In the genomic region with DNA sequence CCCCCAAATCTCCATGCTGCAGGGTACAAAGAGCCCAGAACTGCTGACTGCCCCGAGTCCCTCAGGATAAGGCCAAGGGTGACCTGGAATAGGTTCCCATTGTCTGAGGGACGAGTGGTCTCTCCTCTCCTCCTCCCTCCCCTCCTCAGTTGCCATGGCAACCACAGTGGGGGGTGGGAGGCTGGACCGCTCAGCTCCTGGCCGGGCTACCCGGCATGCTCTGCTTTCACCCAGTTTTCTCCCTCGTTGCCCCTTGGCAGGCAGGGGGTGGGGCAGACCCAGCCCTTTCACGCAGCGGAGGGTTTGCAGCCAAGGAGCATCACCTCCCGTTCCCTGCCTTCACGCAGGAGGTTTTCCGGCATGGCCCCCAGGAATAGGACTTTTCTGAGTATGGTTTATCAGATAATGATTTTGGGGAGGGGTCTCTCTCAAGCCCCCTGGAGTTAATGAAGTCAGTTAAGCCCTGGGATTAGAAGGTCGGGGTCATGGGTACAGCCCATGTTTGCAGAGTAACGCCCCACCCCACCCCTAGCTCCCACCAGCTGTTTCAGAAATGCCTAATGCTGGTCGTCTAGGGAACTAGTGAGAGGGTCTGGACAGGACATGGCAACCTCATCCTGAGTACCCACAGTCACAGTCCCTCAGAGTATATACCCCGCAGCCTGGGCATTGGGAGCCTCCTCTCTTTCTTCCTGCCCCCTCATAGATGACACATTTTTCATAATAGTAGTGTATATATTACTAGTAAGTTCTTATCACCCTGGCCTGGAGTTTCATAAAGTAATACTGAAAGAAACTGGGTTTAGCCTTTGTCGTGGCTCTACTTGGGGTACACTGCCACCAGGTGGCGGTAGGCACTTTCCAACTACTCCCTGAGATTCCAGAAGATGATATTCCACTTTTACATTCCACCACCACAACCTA, we compare ENCODE assay signal across 1 cellular context.
TF ChIP-seq lines count a peak whose summit lies in the region.

No MANE protein-coding gene starts in this region.

TF ChIP-seq in K562, 482 proteins besides CTCF, POLR2A, EP300 and RAD21:
- peak; percentile 77 for TF ChIP-seq RBM25 (IDR thresholded peaks at IDR 0.05; ENCODE audit: low read depth, low read length, severe bottlenecking)
- no peak for TF ChIP-seq ZZZ3 (IDR thresholded peaks at IDR 0.05)
- TF ChIP-seq, protein P1, sequence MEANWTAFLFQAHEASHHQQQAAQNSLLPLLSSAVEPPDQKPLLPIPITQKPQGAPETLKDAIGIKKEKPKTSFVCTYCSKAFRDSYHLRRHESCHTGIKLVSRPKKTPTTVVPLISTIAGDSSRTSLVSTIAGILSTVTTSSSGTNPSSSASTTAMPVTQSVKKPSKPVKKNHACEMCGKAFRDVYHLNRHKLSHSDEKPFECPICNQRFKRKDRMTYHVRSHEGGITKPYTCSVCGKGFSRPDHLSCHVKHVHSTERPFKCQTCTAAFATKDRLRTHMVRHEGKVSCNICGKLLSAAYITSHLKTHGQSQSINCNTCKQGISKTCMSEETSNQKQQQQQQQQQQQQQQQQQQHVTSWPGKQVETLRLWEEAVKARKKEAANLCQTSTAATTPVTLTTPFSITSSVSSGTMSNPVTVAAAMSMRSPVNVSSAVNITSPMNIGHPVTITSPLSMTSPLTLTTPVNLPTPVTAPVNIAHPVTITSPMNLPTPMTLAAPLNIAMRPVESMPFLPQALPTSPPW (CRISPR knock-in tag; IDR thresholded peaks at IDR 0.05) = 0 out of 2 replicates have a peak, but pooled peaks have one; percentile 16
- no peak for TF ChIP-seq TAF7 (tag; IDR thresholded peaks at IDR 0.05)
- no peak for TF ChIP-seq FOXK1 (CRISPR knock-in tag; IDR thresholded peaks at IDR 0.05; ENCODE audit: borderline replicate concordance)
- TF ChIP-seq, protein P2, sequence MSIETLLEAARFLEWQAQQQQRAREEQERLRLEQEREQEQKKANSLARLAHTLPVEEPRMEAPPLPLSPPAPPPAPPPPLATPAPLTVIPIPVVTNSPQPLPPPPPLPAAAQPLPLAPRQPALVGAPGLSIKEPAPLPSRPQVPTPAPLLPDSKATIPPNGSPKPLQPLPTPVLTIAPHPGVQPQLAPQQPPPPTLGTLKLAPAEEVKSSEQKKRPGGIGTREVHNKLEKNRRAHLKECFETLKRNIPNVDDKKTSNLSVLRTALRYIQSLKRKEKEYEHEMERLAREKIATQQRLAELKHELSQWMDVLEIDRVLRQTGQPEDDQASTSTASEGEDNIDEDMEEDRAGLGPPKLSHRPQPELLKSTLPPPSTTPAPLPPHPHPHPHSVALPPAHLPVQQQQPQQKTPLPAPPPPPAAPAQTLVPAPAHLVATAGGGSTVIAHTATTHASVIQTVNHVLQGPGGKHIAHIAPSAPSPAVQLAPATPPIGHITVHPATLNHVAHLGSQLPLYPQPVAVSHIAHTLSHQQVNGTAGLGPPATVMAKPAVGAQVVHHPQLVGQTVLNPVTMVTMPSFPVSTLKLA (conservative IDR thresholded peaks at IDR 0.05) = no peak
- peak; percentile 10 for TF ChIP-seq ZFP36 (IDR thresholded peaks at IDR 0.05; ENCODE audit: low read depth, low read length, partially characterized antibody)
- peak; percentile 74 for TF ChIP-seq SMC3 (conservative IDR thresholded peaks at IDR 0.05; ENCODE audit: insufficient read depth, low read depth, low read length)
- TF ChIP-seq, protein P3, sequence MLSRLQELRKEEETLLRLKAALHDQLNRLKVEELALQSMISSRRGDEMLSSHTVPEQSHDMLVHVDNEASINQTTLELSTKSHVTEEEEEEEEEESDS (CRISPR knock-in tag; IDR thresholded peaks at IDR 0.05) = no peak
- TF ChIP-seq E2F3 (CRISPR knock-in tag; IDR thresholded peaks at IDR 0.05) = no peak
- no peak for TF ChIP-seq ZNF696 (CRISPR knock-in tag; conservative IDR thresholded peaks at IDR 0.05)
- TF ChIP-seq RFX1 (IDR thresholded peaks at IDR 0.05) = peak; percentile 90
- no peak for TF ChIP-seq ZNF766 (CRISPR knock-in tag; conservative IDR thresholded peaks at IDR 0.05)
- TF ChIP-seq, protein P4, sequence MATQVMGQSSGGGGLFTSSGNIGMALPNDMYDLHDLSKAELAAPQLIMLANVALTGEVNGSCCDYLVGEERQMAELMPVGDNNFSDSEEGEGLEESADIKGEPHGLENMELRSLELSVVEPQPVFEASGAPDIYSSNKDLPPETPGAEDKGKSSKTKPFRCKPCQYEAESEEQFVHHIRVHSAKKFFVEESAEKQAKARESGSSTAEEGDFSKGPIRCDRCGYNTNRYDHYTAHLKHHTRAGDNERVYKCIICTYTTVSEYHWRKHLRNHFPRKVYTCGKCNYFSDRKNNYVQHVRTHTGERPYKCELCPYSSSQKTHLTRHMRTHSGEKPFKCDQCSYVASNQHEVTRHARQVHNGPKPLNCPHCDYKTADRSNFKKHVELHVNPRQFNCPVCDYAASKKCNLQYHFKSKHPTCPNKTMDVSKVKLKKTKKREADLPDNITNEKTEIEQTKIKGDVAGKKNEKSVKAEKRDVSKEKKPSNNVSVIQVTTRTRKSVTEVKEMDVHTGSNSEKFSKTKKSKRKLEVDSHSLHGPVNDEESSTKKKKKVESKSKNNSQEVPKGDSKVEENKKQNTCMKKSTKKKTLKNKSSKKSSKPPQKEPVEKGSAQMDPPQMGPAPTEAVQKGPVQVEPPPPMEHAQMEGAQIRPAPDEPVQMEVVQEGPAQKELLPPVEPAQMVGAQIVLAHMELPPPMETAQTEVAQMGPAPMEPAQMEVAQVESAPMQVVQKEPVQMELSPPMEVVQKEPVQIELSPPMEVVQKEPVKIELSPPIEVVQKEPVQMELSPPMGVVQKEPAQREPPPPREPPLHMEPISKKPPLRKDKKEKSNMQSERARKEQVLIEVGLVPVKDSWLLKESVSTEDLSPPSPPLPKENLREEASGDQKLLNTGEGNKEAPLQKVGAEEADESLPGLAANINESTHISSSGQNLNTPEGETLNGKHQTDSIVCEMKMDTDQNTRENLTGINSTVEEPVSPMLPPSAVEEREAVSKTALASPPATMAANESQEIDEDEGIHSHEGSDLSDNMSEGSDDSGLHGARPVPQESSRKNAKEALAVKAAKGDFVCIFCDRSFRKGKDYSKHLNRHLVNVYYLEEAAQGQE (CRISPR knock-in tag; IDR thresholded peaks at IDR 0.05; ENCODE audit: low read depth) = no peak
- TF ChIP-seq, protein P5, sequence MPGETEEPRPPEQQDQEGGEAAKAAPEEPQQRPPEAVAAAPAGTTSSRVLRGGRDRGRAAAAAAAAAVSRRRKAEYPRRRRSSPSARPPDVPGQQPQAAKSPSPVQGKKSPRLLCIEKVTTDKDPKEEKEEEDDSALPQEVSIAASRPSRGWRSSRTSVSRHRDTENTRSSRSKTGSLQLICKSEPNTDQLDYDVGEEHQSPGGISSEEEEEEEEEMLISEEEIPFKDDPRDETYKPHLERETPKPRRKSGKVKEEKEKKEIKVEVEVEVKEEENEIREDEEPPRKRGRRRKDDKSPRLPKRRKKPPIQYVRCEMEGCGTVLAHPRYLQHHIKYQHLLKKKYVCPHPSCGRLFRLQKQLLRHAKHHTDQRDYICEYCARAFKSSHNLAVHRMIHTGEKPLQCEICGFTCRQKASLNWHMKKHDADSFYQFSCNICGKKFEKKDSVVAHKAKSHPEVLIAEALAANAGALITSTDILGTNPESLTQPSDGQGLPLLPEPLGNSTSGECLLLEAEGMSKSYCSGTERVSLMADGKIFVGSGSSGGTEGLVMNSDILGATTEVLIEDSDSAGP (CRISPR knock-in tag; IDR thresholded peaks at IDR 0.05) = no peak
- peak; percentile 26; the same call in 1 of the 2 replicates for TF ChIP-seq GATA2 (CRISPR knock-in tag; IDR thresholded peaks at IDR 0.05)
